ENCODE assay signal across 13 cellular contexts in genomic region chr22:44159811-44160210, GRCh38. TPM values are rescaled to one million over a fixed set of nuclear protein-coding genes. Genes with fewer than 3 reads are reported as not detected.
DNase-seq lines count a peak whose midpoint lies in the region; ATAC-seq and TF ChIP-seq lines count a peak whose summit lies in the region.
"Had no signal": no experiment of that assay in that cellular context is flagged by ENCODE, and none has a peak within 500 bp of the region (broad histone marks: within the 10 kb centered on the region; RNA-seq: fewer than 3 reads in every experiment).

No MANE protein-coding gene starts in this region.

- WGBS in gastroesophageal sphincter (ENCODE audit: low coverage in 1 of 2), 2 donors: 65 to 75% methylated on average over 2 to 4 of the region's 7 CpGs
- WGBS in sigmoid colon, 2 donors: 64 to 80% methylated on average over 7 of the region's 7 CpGs
- WGBS in testis, 2 donors: 87 to 88% methylated on average over 7 of the region's 7 CpGs

- ATAC-seq in gastroesophageal sphincter: no peak
- ATAC-seq: A549, PC-3 had no signal

- TF ChIP-seq CTCF in gastroesophageal sphincter (IDR thresholded peaks at IDR 0.05) (no peak), sigmoid colon (IDR thresholded peaks at IDR 0.05) (no peak), testis (IDR thresholded peaks at IDR 0.05) (no peak)

- intact Hi-C loops in sigmoid colon (cut with DNase I): loop anchor here (2.0 to 10.0 kb wide), 4 partner anchors 71 to 465 kb away; no protein-coding TSS in a partner anchor
- intact Hi-C loops in testis (cut with DNase I; ENCODE audit: low total_unique reads): no loop called here

- no peaks in the 10 kb centered on the region for H3K9me3 ChIP-seq in adipocyte (ENCODE audit: control insufficient read depth, low read length)
- no peaks in the 10 kb centered on the region for H3K9me3 ChIP-seq in gastroesophageal sphincter
- H3K9me3 ChIP-seq in sigmoid colon: no peaks in the 10 kb centered on the region
- H3K9me3 ChIP-seq in testis: no peaks in the 10 kb centered on the region
- H3K9me3 ChIP-seq: A549, SJSA1 had no signal

- H3K27me3 ChIP-seq in adipocyte (replicated peaks; ENCODE audit: control insufficient read depth, insufficient read depth, low read length) (no peaks in the 10 kb centered on the region), gastroesophageal sphincter (no peaks in the 10 kb centered on the region), sigmoid colon (no peaks in the 10 kb centered on the region), testis (no peaks in the 10 kb centered on the region)
- H3K27me3 ChIP-seq: SJSA1 had no signal

- peak; percentile 59 for DNase-seq in EH (ENCODE audit: low read depth)
- DNase-seq in adipocyte (ENCODE audit: low read depth): peak; percentile 41
- no peak for DNase-seq in sigmoid colon
- no peak for DNase-seq in testis
- no peak for DNase-seq in NCI-H1694 treated with DMSO at 0.1 percent for 48 hours (lab: John Stamatoyannopoulos, UW)
- no peak for DNase-seq in SKM-1 treated with dmso at 0.1 percent for 144 hours (lab: John Stamatoyannopoulos, UW; ENCODE audit: unreplicated experiment)
- DNase-seq in NK-92 (lab: John Stamatoyannopoulos, UW; ENCODE audit: unreplicated experiment): no peak
- DNase-seq: NCI-H187 treated with DMSO at 0.1 percent for 48 hours, PC-3 had no signal

- H3K9ac ChIP-seq in adipocyte (ENCODE audit: low read length): no peak overlapping the region

- peak overlapping the region in 3 of 4 donors; percentile 58 to 66 (median 59) for H3K27ac ChIP-seq in gastroesophageal sphincter
- H3K27ac ChIP-seq in sigmoid colon: peak overlapping the region; percentile 49 to 86 (median 82)
- H3K27ac ChIP-seq in testis: no peak overlapping the region
- H3K27ac ChIP-seq: A549, RWPE1, SJSA1 had no signal

- no peak for TF ChIP-seq EP300 in gastroesophageal sphincter (IDR thresholded peaks at IDR 0.05)
- no peak for TF ChIP-seq EP300 in sigmoid colon (IDR thresholded peaks at IDR 0.05)

- H3K4me3 ChIP-seq in adipocyte (ENCODE audit: low read length) (no peak overlapping the region), gastroesophageal sphincter (no peak overlapping the region), sigmoid colon (no peak overlapping the region), testis (no peak overlapping the region)
- H3K4me3 ChIP-seq: A549, SJSA1 had no signal

- no peak for TF ChIP-seq POLR2A in gastroesophageal sphincter (IDR thresholded peaks at IDR 0.05)
- TF ChIP-seq POLR2A in sigmoid colon (IDR thresholded peaks at IDR 0.05): no peak
- no peak for TF ChIP-seq POLR2A in testis (IDR thresholded peaks at IDR 0.05)

- H3K36me3 ChIP-seq in adipocyte (ENCODE audit: control insufficient read depth, insufficient read depth, low read length, severe bottlenecking) (peaks cover 16% of the 10 kb centered on the region), gastroesophageal sphincter (peaks cover 0 to 60% of the 10 kb centered on the region in 2 donors), sigmoid colon (no peaks in the 10 kb centered on the region), testis (ENCODE audit: low read depth, missing control alignments) (no peaks in the 10 kb centered on the region)
- H3K36me3 ChIP-seq: SJSA1 had no signal

- H3K4me1 ChIP-seq in adipocyte (ENCODE audit: control insufficient read depth, insufficient read depth, low read length) (peaks cover 13% of the 10 kb centered on the region), gastroesophageal sphincter (peaks cover 0 to 26% (median 0%) of the 10 kb centered on the region in 3 donors), sigmoid colon (peaks cover 0 to 52% (median 39%) of the 10 kb centered on the region in 4 donors), testis (peaks cover 15% of the 10 kb centered on the region)
- H3K4me1 ChIP-seq: A549 had no signal

RNA-seq across cellular contexts. Expression of gene PARVG, which starts 20.9 kb away (rescaled TPM):
- total RNA-seq in gastroesophageal sphincter (10 to 100 TPM in 2 of 4 donors, 1 to 10 TPM in 2; 7.0 to 18.2 (median 11.3) TPM), sigmoid colon (10 to 100 TPM in 2 of 4 donors, 1 to 10 TPM in 2; 8.9 to 65.1 (median 12.3) TPM), testis (10 to 100 TPM in 1 of 2 donors, 1 to 10 TPM in 1; 9.7 to 14.1 TPM)
- polyA plus RNA-seq in sigmoid colon (10 to 100 TPM in 1 of 3 donors, 1 to 10 TPM in 2; 3.0 to 42.5 (median 4.4) TPM), testis (ENCODE audit: insufficient read depth, low read depth, low replicate concordance) (7.2 TPM)
- total RNA-seq: PC-3, SJSA1 had no signal
- polyA plus RNA-seq: A549 had no signal

Comparison
In these comparisons a context has a peak if more than half of its experiments do, and no peak if none do; other contexts are left out.
1. DNase-seq: peak in EH (single experiment) and adipocyte (single experiment); none in sigmoid colon (single experiment), testis (single experiment), NCI-H1694 treated with DMSO at 0.1 percent for 48 hours (single experiment), SKM-1 treated with dmso at 0.1 percent for 144 hours (single experiment) and NK-92 (single experiment).
2. H3K27ac ChIP-seq: peak in gastroesophageal sphincter (3 of 4) and sigmoid colon (4 of 4); none in testis (0 of 2).